1 cellular context compared by ENCODE assay signal in genomic region chr17:9663511-9663910, GRCh38. TPM values are rescaled to one million over a fixed set of nuclear protein-coding genes. Genes with fewer than 3 reads are reported as not detected.
"Had no signal": no experiment of that assay in that cellular context is flagged by ENCODE, and none has a peak within 500 bp of the region (broad histone marks: within the 10 kb centered on the region; RNA-seq: fewer than 3 reads in every experiment).

No MANE protein-coding gene starts in this region.

RNA-seq across cellular contexts. Expression of gene USP43, which starts 18.2 kb away (rescaled TPM):
- total RNA-seq: GM23248 had no signal
